In genomic region chr17:27569257-27569722, GRCh38 we compare ENCODE assay signal across 8 cellular contexts.
DNase-seq lines count a peak whose midpoint lies in the region; TF ChIP-seq lines count a peak whose summit lies in the region.

No MANE protein-coding gene starts in this region.

- H3K79me2 ChIP-seq in smooth muscle cell (ENCODE audit: low read depth) = peaks cover 84% of the 10 kb centered on the region

- H3K27ac ChIP-seq in smooth muscle cell (ENCODE audit: low read depth) = peak overlapping the region; percentile 98

- peaks cover 22% of the 10 kb centered on the region for H3F3A ChIP-seq in smooth muscle cell (ENCODE audit: low read depth)

- H3K4me2 ChIP-seq in smooth muscle cell = peak overlapping the region; percentile 16

- TF ChIP-seq CTCF in fibroblast of pulmonary artery (IDR thresholded peaks at IDR 0.05; ENCODE audit: low read length, missing control alignments) (peak; percentile 71), smooth muscle cell (IDR thresholded peaks at IDR 0.05; ENCODE audit: borderline replicate concordance, insufficient read depth, poor library complexity, severe bottlenecking) (peak; percentile 58)

- H4K20me1 ChIP-seq in smooth muscle cell (ENCODE audit: low read depth) = peaks cover 56% of the 10 kb centered on the region

- DNase-seq in DMS53 (lab: John Stamatoyannopoulos, UW) (peak; percentile 67), DMS53 treated with DMSO at 0.1 percent for 48 hours (lab: John Stamatoyannopoulos, UW; ENCODE audit: unreplicated experiment) (no peak), KBM-7 (peak; percentile 59), fibroblast of pulmonary artery (ENCODE audit: low read depth) (no peak), smooth muscle cell (lab: John Stamatoyannopoulos, UW; ENCODE audit: unreplicated experiment) (no peak), NCI-H2196 treated with DMSO at 0.1 percent for 48 hours (lab: John Stamatoyannopoulos, UW; ENCODE audit: unreplicated experiment) (no peak), globus pallidus (ENCODE audit: low spot score) (no peak)
- DNase-seq in activated CD8-positive, alpha-beta memory T cell treated with anti-CD3 and anti-CD28 coated beads for 24 hours = peak; percentile 80

- no peak overlapping the region for H3K4me3 ChIP-seq in fibroblast of pulmonary artery (replicated peaks; ENCODE audit: low read depth, low read length)
- no peak overlapping the region for H3K4me3 ChIP-seq in smooth muscle cell

- no peaks in the 10 kb centered on the region for H3K36me3 ChIP-seq in smooth muscle cell (ENCODE audit: low read depth)

- in situ Hi-C loops in KBM-7 (cut with MboI; ENCODE audit: low pct_unique_long_range_greater_than_20kb, low sequenced_read_pairs) = no loop called here

- 43% methylated on average over 6 of the region's 6 CpGs for WGBS in smooth muscle cell (ENCODE audit: low lambda C conversion rate)

- no peak overlapping the region for H2AFZ ChIP-seq in smooth muscle cell (ENCODE audit: low read depth)

- no peak overlapping the region for H3K9ac ChIP-seq in smooth muscle cell (ENCODE audit: low read depth)

- no peaks in the 10 kb centered on the region for H3K9me3 ChIP-seq in smooth muscle cell (replicated peaks; ENCODE audit: low read depth)

- peaks cover 20% of the 10 kb centered on the region for H3K4me1 ChIP-seq in smooth muscle cell (ENCODE audit: low read depth)

- H3K27me3 ChIP-seq in smooth muscle cell (ENCODE audit: low read depth) = no peaks in the 10 kb centered on the region

Comparison
In these comparisons a context has a peak if more than half of its experiments do, and no peak if none do; other contexts are left out.
1. DNase-seq: peak in DMS53 (single experiment), KBM-7 (single experiment) and activated CD8-positive, alpha-beta memory T cell treated with anti-CD3 and anti-CD28 coated beads for 24 hours (single experiment); none in DMS53 treated with DMSO at 0.1 percent for 48 hours (single experiment), fibroblast of pulmonary artery (single experiment), smooth muscle cell (single experiment), NCI-H2196 treated with DMSO at 0.1 percent for 48 hours (single experiment) and globus pallidus (single experiment).